In the genomic region with DNA sequence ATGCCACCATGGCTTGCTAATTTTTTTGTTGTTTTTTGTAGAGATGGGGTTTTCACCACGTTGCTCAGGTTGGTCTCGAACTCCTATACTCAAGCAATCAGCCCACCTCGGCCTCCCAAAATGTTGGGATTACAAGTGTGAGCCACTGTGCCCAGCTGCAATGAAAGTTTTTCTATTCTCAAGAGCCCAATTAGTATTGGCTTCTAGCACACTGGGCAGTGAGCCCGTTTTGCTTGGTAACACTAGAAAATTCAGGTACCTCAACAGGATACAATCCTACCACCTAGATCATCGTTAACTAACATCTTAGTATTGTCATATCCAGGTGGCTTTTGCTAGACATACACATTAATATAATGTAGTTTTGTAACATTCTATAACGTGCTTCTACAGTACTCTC, we compare ENCODE assay signal across 36 cellular contexts. TPM values are rescaled to one million over a fixed set of nuclear protein-coding genes. Genes with fewer than 3 reads are reported as not detected.
"Had no signal": no experiment of that assay in that cellular context is flagged by ENCODE, and none has a peak within 500 bp of the region (broad histone marks: within the 10 kb centered on the region; RNA-seq: fewer than 3 reads in every experiment).

No MANE protein-coding gene starts in this region.

- H3K4me3 ChIP-seq: K562, PC-9 had no signal

- ATAC-seq: activated naive CD8-positive, alpha-beta T cell treated with anti-CD3 and anti-CD28 coated beads, Interleukin-2, amount 50 U/mL, for 24 hours; K562; Right ventricle myocardium inferior; SK-N-SH treated with all-trans-retinoic acid at 6 μM for 48 hours had no signal

- H3K27ac ChIP-seq: PC-9, RWPE1, VCaP had no signal

- DNase-seq: activated B cell treated with CpG ODN at 0.5 μM for 24 hours; activated CD4-positive, alpha-beta memory T cell treated with anti-CD3 and anti-CD28 coated beads for 36 hours; activated CD4-positive, alpha-beta T cell treated with anti-CD3 and anti-CD28 coated beads for 4 hours; activated CD4-positive, alpha-beta T cell treated with anti-CD3 and anti-CD28 coated beads, Interleukin-2, amount 50 U/mL, for 1 hour; activated CD4-positive, CD25-positive, alpha-beta regulatory T cell treated with anti-CD3 and anti-CD28 coated beads, Interleukin-2, amount 50 U/mL, for 72 hours; activated CD8-positive, alpha-beta memory T cell treated with anti-CD3 and anti-CD28 coated beads for 24 hours; activated CD8-positive, alpha-beta memory T cell treated with anti-CD3 and anti-CD28 coated beads, Interleukin-2, amount 10 ng/mL, durations not matched to agents 7 days and 5 days; activated CD8-positive, alpha-beta memory T cell treated with anti-CD3 and anti-CD28 coated beads, Interleukin-2, amount 50 U/mL, for 48 hours; activated effector memory CD4-positive, alpha-beta T cell treated with Interleukin-2 at 50 U/mL for 16 hours; activated naive CD4-positive, alpha-beta T cell treated with anti-CD3 and anti-CD28 coated beads, Interleukin-2, amount 10 ng/mL, durations not matched to agents 7 days and 5 days; activated naive CD8-positive, alpha-beta T cell treated with anti-CD3 and anti-CD28 coated beads, Interleukin-2, amount 50 U/mL, for 24 hours; activated T-cell treated with anti-CD3 and anti-CD28 coated beads, Interleukin-2, amount 50 U/mL, for 48 hours; anterior cingulate cortex; caudate nucleus; cerebellar nuclear complex; NCI-H1417; NCI-H146; NCI-H187; NCI-H2081 treated with DMSO at 0.1 percent for 48 hours; NCI-H345; NCI-H524 treated with DMSO at 0.1 percent for 48 hours; PC-9; SIG-M5; T-helper 1 cell; T-helper 2 cell; T-helper 9 cell had no signal

RNA-seq across cellular contexts. Expression of a gene that starts 19.0 kb away (rescaled TPM):
- total RNA-seq: activated B cell treated with CpG ODN at 0.5 μM for 24 hours; activated CD4-positive, alpha-beta memory T cell treated with anti-CD3 and anti-CD28 coated beads for 36 hours; activated CD8-positive, alpha-beta memory T cell treated with anti-CD3 and anti-CD28 coated beads, Interleukin-2, amount 10 ng/mL, durations not matched to agents 7 days and 5 days; bronchial epithelial cell; K562; M059J; NCI-H460; OCI-LY7; PC-9; Right ventricle myocardium inferior; SK-MEL-5 had no signal

RNA-seq across cellular contexts. Expression of a gene that starts 52.6 kb away (rescaled TPM):
- total RNA-seq: activated B cell treated with CpG ODN at 0.5 μM for 24 hours; activated CD4-positive, alpha-beta memory T cell treated with anti-CD3 and anti-CD28 coated beads for 36 hours; activated CD8-positive, alpha-beta memory T cell treated with anti-CD3 and anti-CD28 coated beads, Interleukin-2, amount 10 ng/mL, durations not matched to agents 7 days and 5 days; bronchial epithelial cell; K562; M059J; OCI-LY7; Right ventricle myocardium inferior had no signal
